Comparison of ENCODE assay signal across 24 cellular contexts in genomic region chr2:1585635-1586034, GRCh38.
"Had no signal": no experiment of that assay in that cellular context is flagged by ENCODE, and none has a peak within 500 bp of the region (broad histone marks: within the 10 kb centered on the region; RNA-seq: fewer than 3 reads in every experiment).

No MANE protein-coding gene starts in this region.

- H3K27me3 Mint-ChIP-seq: activated naive CD8-positive, alpha-beta T cell treated with anti-CD3 and anti-CD28 coated beads, Interleukin-2, amount 10 ng/mL, durations not matched to agents 7 days and 5 days had no signal

- H3K4me1 Mint-ChIP-seq: activated CD4-positive, alpha-beta T cell treated with anti-CD3 and anti-CD28 coated beads, Interleukin-2, amount 10 ng/mL, durations not matched to agents 7 days and 5 days; activated naive CD8-positive, alpha-beta T cell treated with anti-CD3 and anti-CD28 coated beads, Interleukin-2, amount 10 ng/mL, durations not matched to agents 7 days and 5 days had no signal

- H3K36me3 ChIP-seq: adrenal gland, MG63 had no signal

- H3K27ac Mint-ChIP-seq: activated CD4-positive, alpha-beta memory T cell treated with anti-CD3 and anti-CD28 coated beads for 36 hours; activated CD4-positive, alpha-beta T cell treated with anti-CD3 and anti-CD28 coated beads, Interleukin-2, amount 10 ng/mL, durations not matched to agents 7 days and 5 days; activated naive CD8-positive, alpha-beta T cell treated with anti-CD3 and anti-CD28 coated beads, Interleukin-2, amount 10 ng/mL, durations not matched to agents 7 days and 5 days had no signal

- H3K4me3 Mint-ChIP-seq: activated CD4-positive, alpha-beta memory T cell treated with anti-CD3 and anti-CD28 coated beads for 36 hours; activated CD4-positive, alpha-beta T cell treated with anti-CD3 and anti-CD28 coated beads, Interleukin-2, amount 10 ng/mL, durations not matched to agents 7 days and 5 days; activated naive CD8-positive, alpha-beta T cell treated with anti-CD3 and anti-CD28 coated beads, Interleukin-2, amount 10 ng/mL, durations not matched to agents 7 days and 5 days; activated T-cell treated with anti-CD3 and anti-CD28 coated beads, Interleukin-2, amount 50 U/mL, for 4 hours had no signal

- H3K27me3 ChIP-seq: adrenal gland, MG63 had no signal

- H3K36me3 Mint-ChIP-seq: activated CD4-positive, alpha-beta memory T cell treated with anti-CD3 and anti-CD28 coated beads for 36 hours; activated naive CD8-positive, alpha-beta T cell treated with anti-CD3 and anti-CD28 coated beads, Interleukin-2, amount 10 ng/mL, durations not matched to agents 7 days and 5 days had no signal

- H3K4me1 ChIP-seq: adrenal gland had no signal

- H3K9me3 ChIP-seq: adrenal gland, MG63 had no signal

- DNase-seq: activated CD4-positive, alpha-beta memory T cell treated with anti-CD3 and anti-CD28 coated beads for 36 hours; activated CD4-positive, alpha-beta T cell treated with anti-CD3 and anti-CD28 coated beads, Interleukin-2, amount 10 ng/mL, durations not matched to agents 7 days and 5 days; activated CD4-positive, CD25-positive, alpha-beta regulatory T cell; activated CD8-positive, alpha-beta memory T cell treated with anti-CD3 and anti-CD28 coated beads for 24 hours; activated gamma-delta T cell treated with Interleukin-2 at 50 U/mL for 16 hours; activated naive CD4-positive, alpha-beta T cell treated with anti-CD3 and anti-CD28 coated beads, Interleukin-2, amount 50 U/mL, for 16 hours; activated T-cell treated with anti-CD3 and anti-CD28 coated beads, Interleukin-2, amount 50 U/mL, for 4 hours; adrenal gland; anterior cingulate cortex; MV-4-11; NCI-H1092 treated with DMSO at 0.1 percent for 48 hours; NCI-H1417 treated with DMSO at 0.1 percent for 48 hours; NCI-H1694; NCI-H2029; NCI-H2107; NCI-H345; NCI-H510A; NCI-H526 treated with DMSO at 0.1 percent for 48 hours; NK-92 treated with Interleukin-12 subunit alpha and Interleukin-12 subunit beta, amount 100 ng/mL, for 24 hours; T-helper 1 cell had no signal

- H3K9me3 Mint-ChIP-seq: activated CD4-positive, alpha-beta memory T cell treated with anti-CD3 and anti-CD28 coated beads for 36 hours; activated CD4-positive, alpha-beta T cell treated with anti-CD3 and anti-CD28 coated beads, Interleukin-2, amount 10 ng/mL, durations not matched to agents 7 days and 5 days; activated naive CD8-positive, alpha-beta T cell treated with anti-CD3 and anti-CD28 coated beads, Interleukin-2, amount 10 ng/mL, durations not matched to agents 7 days and 5 days; activated T-cell treated with anti-CD3 and anti-CD28 coated beads, Interleukin-2, amount 50 U/mL, for 4 hours had no signal

- H3K27ac ChIP-seq: adrenal gland, SK-N-MC, VCaP had no signal

- ATAC-seq: activated T-cell treated with anti-CD3 and anti-CD28 coated beads, Interleukin-2, amount 50 U/mL, for 4 hours had no signal

- H3K4me3 ChIP-seq: adrenal gland, MG63, SK-N-MC had no signal
